In genomic region chr5:150529147-150529546, GRCh38 we compare ENCODE assay signal across 15 cellular contexts. TPM values are rescaled to one million over a fixed set of nuclear protein-coding genes. Genes with fewer than 3 reads are reported as not detected.
DNase-seq lines count a peak whose midpoint lies in the region; ATAC-seq and TF ChIP-seq lines count a peak whose summit lies in the region.
"Had no signal": no experiment of that assay in that cellular context is flagged by ENCODE, and none has a peak within 500 bp of the region (broad histone marks: within the 10 kb centered on the region; RNA-seq: fewer than 3 reads in every experiment).

No MANE protein-coding gene starts in this region.

- peaks cover 94% of the 10 kb centered on the region for H3K79me2 ChIP-seq in osteoblast (ENCODE audit: insufficient read depth, low read length)
- peaks cover 5% of the 10 kb centered on the region for H3K79me2 ChIP-seq in PC-9 (ENCODE audit: low read depth)

- H3K4me2 ChIP-seq in osteoblast (ENCODE audit: insufficient read depth, low read length): no peak overlapping the region
- H3K4me2 ChIP-seq in PC-9: no peak overlapping the region
- H3K4me2 ChIP-seq: KMS-11 had no signal

- TF ChIP-seq CTCF in ascending aorta (IDR thresholded peaks at IDR 0.05) (no peak), osteoblast (IDR thresholded peaks at IDR 0.05; ENCODE audit: extremely low read depth, low read depth, low read length) (no peak), PC-9 (conservative IDR thresholded peaks at IDR 0.05) (no peak)

- POLR2A ChIA-PET in PC-9 (lab: Charles Lee; ENCODE audit: unreplicated experiment): interaction anchor here (0.6 kb wide), 1 partner anchor 259 kb away, joined by 4 read pairs; no protein-coding TSS in a partner anchor

- ATAC-seq in Right ventricle myocardium superior (ENCODE audit: poor library complexity) (no peak), left cardiac atrium (no peak), HG03159 (IDR thresholded peaks at IDR 0.05; ENCODE audit: unreplicated experiment) (no peak)

- DNase-seq in Right ventricle myocardium superior (peak; percentile 8), left cardiac atrium (no peak), ascending aorta (ENCODE audit: low spot score in 2 of 2) (no peak), osteoblast (ENCODE audit: insufficient read length, low spot score, missing footprints) (no peak), PC-9 (no peak), RPMI8226 (no peak), NCI-H345 (lab: John Stamatoyannopoulos, UW) (no peak)
- DNase-seq: 8988T, DMS79 treated with DMSO at 0.1 percent for 48 hours, NCI-H1417 treated with DMSO at 0.1 percent for 48 hours, NCI-H187 treated with DMSO at 0.1 percent for 48 hours, NCI-H226, SJCRH30 had no signal

- H3K27me3 ChIP-seq in ascending aorta (no peaks in the 10 kb centered on the region), osteoblast (ENCODE audit: insufficient read depth, low read length) (no peaks in the 10 kb centered on the region), PC-9 (ENCODE audit: insufficient read depth, low read depth) (no peaks in the 10 kb centered on the region)
- H3K27me3 ChIP-seq: SJCRH30 had no signal

- no peaks in the 10 kb centered on the region for H3K9me3 ChIP-seq in ascending aorta
- no peaks in the 10 kb centered on the region for H3K9me3 ChIP-seq in osteoblast (ENCODE audit: low read depth, low read length)
- H3K9me3 ChIP-seq in PC-9 (ENCODE audit: insufficient read depth, low read depth): no peaks in the 10 kb centered on the region
- H3K9me3 ChIP-seq: SJCRH30 had no signal

- BruUV-seq in PC-9 (replicated peaks; lab: Mats Ljungman, UMichigan): no TSS peak

- CTCF ChIA-PET in PC-9 (lab: Charles Lee): no interaction called here

- H4K20me1 ChIP-seq in osteoblast (ENCODE audit: insufficient read depth, low read length) (peaks cover 75% of the 10 kb centered on the region), PC-9 (ENCODE audit: insufficient read depth) (peaks cover 29% of the 10 kb centered on the region)

- H3K36me3 ChIP-seq in ascending aorta (peaks cover 33 to 36% of the 10 kb centered on the region in 2 donors), osteoblast (ENCODE audit: insufficient read depth, low read length) (peaks cover 68% of the 10 kb centered on the region), PC-9 (ENCODE audit: low read depth) (peaks cover 4% of the 10 kb centered on the region; the same call in 1 of the 2 replicates)

- H3K4me3 ChIP-seq in ascending aorta (no peak overlapping the region), osteoblast (ENCODE audit: insufficient read depth, low read length) (no peak overlapping the region), PC-9 (no peak overlapping the region)
- H3K4me3 ChIP-seq: SJCRH30 had no signal

- no peaks in the 10 kb centered on the region for H3K9me2 ChIP-seq in PC-9 (ENCODE audit: insufficient read depth)

- no peaks in the 10 kb centered on the region for H3F3A ChIP-seq in PC-9 (ENCODE audit: insufficient read depth, low read depth)

- H2AFZ ChIP-seq in osteoblast (ENCODE audit: low read length) (no peak overlapping the region), PC-9 (no peak overlapping the region)

- intact Hi-C loops in Right ventricle myocardium superior (cut with DNase I) (no loop called here), left cardiac atrium (cut with DNase I) (no loop called here), ascending aorta (cut with DNase I) (no loop called here), PC-9 (cut with micrococcal nuclease; ENCODE audit: unreplicated experiment) (no loop called here)

- H3K27ac ChIP-seq in ascending aorta: peak overlapping the region; percentile 48 to 74
- H3K27ac ChIP-seq in osteoblast (ENCODE audit: low read depth, low read length): peak overlapping the region; percentile 49
- H3K27ac ChIP-seq in PC-9: no peak overlapping the region
- H3K27ac ChIP-seq: KMS-11, SJCRH30 had no signal

- peaks cover 5 to 28% of the 10 kb centered on the region in 2 donors for H3K4me1 ChIP-seq in ascending aorta
- H3K4me1 ChIP-seq in osteoblast (ENCODE audit: insufficient read depth, low read length): peaks cover 3% of the 10 kb centered on the region
- H3K4me1 ChIP-seq in PC-9 (replicated peaks; ENCODE audit: insufficient read depth): no peaks in the 10 kb centered on the region
- H3K4me1 ChIP-seq: SJCRH30 had no signal

RNA-seq across cellular contexts. Expression of gene NDST1, which starts 21.2 kb away (rescaled TPM):
- total RNA-seq in Right ventricle myocardium superior: 50.8 TPM
- 10 to 100 TPM; 59.3 to 71.2 TPM for total RNA-seq in left cardiac atrium
- 71.5 TPM for total RNA-seq in ascending aorta
- total RNA-seq in osteoblast: 89.9 and 104 TPM in 2 replicates
- total RNA-seq in PC-9 (2021): 94.3 and 100.0 TPM in 2 replicates
